ENCODE assay signal across 8 cellular contexts in genomic region chr1:53325326-53326087, GRCh38. TPM values are rescaled to one million over a fixed set of nuclear protein-coding genes. Genes with fewer than 3 reads are reported as not detected.
DNase-seq lines count a peak whose midpoint lies in the region; ATAC-seq and TF ChIP-seq lines count a peak whose summit lies in the region.

No MANE protein-coding gene starts in this region.

- H3K79me1 ChIP-seq in trophoblast cell (ENCODE audit: low read length) = peaks cover 4% of the 10 kb centered on the region

- H3K36me3 ChIP-seq in SK-N-MC (ENCODE audit: insufficient read depth, low read length) (peaks cover 45% of the 10 kb centered on the region), fibroblast of lung (ENCODE audit: control insufficient read depth, insufficient read depth, low read length) (peaks cover 9% of the 10 kb centered on the region), trophoblast cell (ENCODE audit: control insufficient read depth in 1 of 2, insufficient read depth in 2 of 2, low read length in 2 of 2) (no peaks in the 10 kb centered on the region)

- DNase-seq in GM12865 (ENCODE audit: low read depth) (no peak), SK-N-MC (ENCODE audit: low read depth, low spot score) (no peak), fibroblast of lung (ENCODE audit: low read depth in 2 of 2) (no peak), trophoblast cell (no peak), D341Med (ENCODE audit: low spot score) (no peak)

- H2BK120ac ChIP-seq in trophoblast cell (ENCODE audit: insufficient read depth, low read length, poor library complexity) = peak overlapping the region; percentile 3

- peak overlapping the region; percentile 87 for H3K9ac ChIP-seq in SK-N-MC (ENCODE audit: insufficient read length)
- H3K9ac ChIP-seq in fibroblast of lung (ENCODE audit: insufficient read depth, low read length) = peak overlapping the region; percentile 41
- no peak overlapping the region for H3K9ac ChIP-seq in trophoblast cell (ENCODE audit: low read length)

- H2AK5ac ChIP-seq in trophoblast cell (ENCODE audit: low read length) = no peak overlapping the region

- peaks cover 4% of the 10 kb centered on the region for H3K4me1 ChIP-seq in fibroblast of lung (ENCODE audit: control insufficient read depth, extremely low read depth, insufficient read depth, low read length)
- H3K4me1 ChIP-seq in trophoblast cell (ENCODE audit: control insufficient read depth in 1 of 2, insufficient read depth in 2 of 2, low read length in 2 of 2) = peaks cover 17 to 25% of the 10 kb centered on the region in 2 experiments

- H3K23ac ChIP-seq in trophoblast cell (ENCODE audit: low read length) = no peak overlapping the region

- TF ChIP-seq CTCF in GM12865 (IDR thresholded peaks at IDR 0.05; ENCODE audit: insufficient read depth, low read depth, low read length, missing control alignments) (no peak), fibroblast of lung (conservative IDR thresholded peaks at IDR 0.05 in 1 of 2, IDR thresholded peaks at IDR 0.05 in 1 of 2; ENCODE audit: low read depth in 1 of 2, low read length in 2 of 2) (no peak)

- H4K12ac ChIP-seq in trophoblast cell (ENCODE audit: low read depth, low read length) = no peak overlapping the region

- H4K91ac ChIP-seq in trophoblast cell (ENCODE audit: low read depth, low read length) = no peak overlapping the region

- peak overlapping the region; percentile 5 for H2AFZ ChIP-seq in fibroblast of lung (ENCODE audit: low read length)
- H2AFZ ChIP-seq in trophoblast cell (ENCODE audit: insufficient read depth, low read length, poor library complexity) = peak overlapping the region; percentile 66

- H3K4me3 ChIP-seq in GM12865 (ENCODE audit: low read depth, low read length) (peak overlapping the region; percentile 92), SK-N-MC (peak overlapping the region; percentile 99), fibroblast of lung (replicated peaks in 1 of 4; ENCODE audit: control extremely low read depth in 1 of 4, insufficient read depth in 1 of 4, low read depth in 3 of 4, low read length in 4 of 4) (peak overlapping the region; percentile 32 to 77 (median 54)), trophoblast cell (ENCODE audit: low read depth, low read length) (peak overlapping the region; percentile 16)

- H3K79me2 ChIP-seq in fibroblast of lung (ENCODE audit: control insufficient read depth, insufficient read depth, low read length) (no peaks in the 10 kb centered on the region), trophoblast cell (ENCODE audit: control insufficient read depth, insufficient read depth, low read length, poor library complexity) (no peaks in the 10 kb centered on the region)

- peak overlapping the region; percentile 22 for H3K18ac ChIP-seq in trophoblast cell (ENCODE audit: low read length)

- ATAC-seq in HG02798 (IDR thresholded peaks at IDR 0.05; ENCODE audit: poor library complexity, unreplicated experiment) = no peak
- no peak for ATAC-seq in HG02588 (IDR thresholded peaks at IDR 0.05; ENCODE audit: unreplicated experiment)
- no peak for ATAC-seq in HG03378 (IDR thresholded peaks at IDR 0.05; ENCODE audit: unreplicated experiment)

- peak overlapping the region; percentile 91 for H3K27ac ChIP-seq in SK-N-MC
- H3K27ac ChIP-seq in fibroblast of lung (ENCODE audit: insufficient read depth, low read length) = peak overlapping the region; percentile 80
- H3K27ac ChIP-seq in trophoblast cell (ENCODE audit: low read depth, low read length) = no peak overlapping the region

- no peaks in the 10 kb centered on the region for H3K9me3 ChIP-seq in SK-N-MC (ENCODE audit: low read depth, low read length)
- H3K9me3 ChIP-seq in fibroblast of lung (ENCODE audit: control insufficient read depth, insufficient read depth, low read depth, low read length) = no peaks in the 10 kb centered on the region
- no peaks in the 10 kb centered on the region for H3K9me3 ChIP-seq in trophoblast cell (ENCODE audit: insufficient read depth, low read depth, low read length)

- H3K4me2 ChIP-seq in fibroblast of lung (ENCODE audit: extremely low read depth, insufficient read depth, low read length) (peak overlapping the region; percentile 76), trophoblast cell (ENCODE audit: low read length) (peak overlapping the region; percentile 97)

- H3K4ac ChIP-seq in trophoblast cell (ENCODE audit: low read depth, low read length) = no peak overlapping the region

- no peak overlapping the region for H2BK12ac ChIP-seq in trophoblast cell (ENCODE audit: low read length)

- peak overlapping the region; percentile 5 for H4K8ac ChIP-seq in trophoblast cell (ENCODE audit: low read depth, low read length)

- H3K14ac ChIP-seq in trophoblast cell (ENCODE audit: low read length) = peak overlapping the region; percentile 9

- no peak overlapping the region for H2BK5ac ChIP-seq in trophoblast cell (ENCODE audit: low read depth, low read length, poor library complexity)

- no peaks in the 10 kb centered on the region for H4K20me1 ChIP-seq in fibroblast of lung (ENCODE audit: control insufficient read depth, extremely low read depth, insufficient read depth, low read length)

- WGBS in trophoblast cell (ENCODE audit: extremely low coverage, insufficient coverage, insufficient read length) = no CpG with 5 or more reads among the region's 26 CpGs

- no peaks in the 10 kb centered on the region for H3K27me3 ChIP-seq in fibroblast of lung (ENCODE audit: control insufficient read depth, insufficient read depth, low read length)
- peaks cover 4% of the 10 kb centered on the region for H3K27me3 ChIP-seq in trophoblast cell (ENCODE audit: insufficient read depth, low read length)

RNA-seq across cellular contexts. Expression of gene LRP8, which starts 2.4 kb away (rescaled TPM):
- total RNA-seq in fibroblast of lung = 3.1 and 8.4 TPM in 2 replicates
- polyA plus RNA-seq in fibroblast of lung = 10.3 and 21.3 TPM in 2 replicates
- 6.0 and 11.6 TPM in 2 replicates for polyA plus RNA-seq in fibroblast of lung (2012)
- 24.2 and 41.2 TPM in 2 replicates for polyA minus RNA-seq in fibroblast of lung (ENCODE audit: low replicate concordance)
- polyA plus RNA-seq in trophoblast cell (2013) = 5.2 and 5.8 TPM in 2 replicates

Comparison
In these comparisons a context has a peak if more than half of its experiments do, and no peak if none do; other contexts are left out.
1. H3K4me3 ChIP-seq: peak in every context shown above with its lines; median percentile 99 in SK-N-MC; 92 in GM12865; 54 in fibroblast of lung; 16 in trophoblast cell.